ENCODE assay signal across 18 cellular contexts in genomic region chr11:64019106-64020031, GRCh38. TPM values are rescaled to one million over a fixed set of nuclear protein-coding genes. Genes with fewer than 3 reads are reported as not detected.
DNase-seq lines count a peak whose midpoint lies in the region; ATAC-seq, FAIRE-seq and TF ChIP-seq lines count a peak whose summit lies in the region.
"Had no signal": no experiment of that assay in that cellular context is flagged by ENCODE, and none has a peak within 500 bp of the region (broad histone marks: within the 10 kb centered on the region; RNA-seq: fewer than 3 reads in every experiment).

No MANE protein-coding gene starts in this region.

- H3K4me2 ChIP-seq in BLaER1, result peak overlapping the region; percentile 30

- TF ChIP-seq CTCF in pancreas (IDR thresholded peaks at IDR 0.05), result no peak
- TF ChIP-seq CTCF in mucosa of descending colon (IDR thresholded peaks at IDR 0.05), result no peak

- intact Hi-C loops in left cardiac atrium (cut with DNase I), result no loop called here
- intact Hi-C loops in pancreas (cut with DNase I), result no loop called here
- intact Hi-C loops in mucosa of descending colon (cut with DNase I, micrococcal nuclease), result no loop called here

- H3K27ac ChIP-seq in BLaER1 (no peak overlapping the region), pancreas (no peak overlapping the region)
- H3K27ac ChIP-seq: SJSA1 had no signal

- H3K4me3 ChIP-seq in BLaER1, result no peak overlapping the region
- no peak overlapping the region for H3K4me3 ChIP-seq in pancreas
- H3K4me3 ChIP-seq in mucosa of descending colon, result no peak overlapping the region
- H3K4me3 ChIP-seq: SJSA1 had no signal

- H3K9me3 ChIP-seq in BLaER1 (no peaks in the 10 kb centered on the region), pancreas (no peaks in the 10 kb centered on the region), mucosa of descending colon (no peaks in the 10 kb centered on the region)
- H3K9me3 ChIP-seq: SJSA1 had no signal

- H3K36me3 ChIP-seq in BLaER1 (no peaks in the 10 kb centered on the region), pancreas (no peaks in the 10 kb centered on the region), mucosa of descending colon (ENCODE audit: low read depth) (no peaks in the 10 kb centered on the region)
- H3K36me3 ChIP-seq: SJSA1 had no signal

- ATAC-seq in left cardiac atrium (peak; percentile 7 to 23), pancreas (peak; percentile 26 to 75 (median 54)), mucosa of descending colon (no peak)

- FAIRE-seq in pancreas (lab: Jason Lieb, UNC), result no peak

- 40 to 41% methylated on average over 26 to 27 of the region's 27 CpGs for WGBS in pancreas, 2 donors

- DNase-seq in NCI-H1092 treated with DMSO at 0.1 percent for 48 hours (lab: John Stamatoyannopoulos, UW) (peak; percentile 41), left cardiac atrium (no peak), pancreas (peak in 4 of 6 donors; percentile 51 to 86 (median 66)), GM19240 (ENCODE audit: insufficient read length, low spot score) (no peak), mucosa of descending colon (no peak), COLO829 (ENCODE audit: low spot score) (no peak)
- DNase-seq in activated effector memory CD4-positive, alpha-beta T cell treated with anti-CD3 and anti-CD28 coated beads, Interleukin-2, amount 50 U/mL, for 16 hours, result no peak
- DNase-seq: C1 segment of cervical spinal cord, COR-L47, H9, MV-4-11, NCI-H2107, NCI-H446, NCI-H774, SW 1271 had no signal

- H3K4me1 ChIP-seq in BLaER1, result peaks cover 58% of the 10 kb centered on the region
- peaks cover 4 to 9% (median 5%) of the 10 kb centered on the region in 3 donors for H3K4me1 ChIP-seq in pancreas
- H3K4me1 ChIP-seq in mucosa of descending colon (ENCODE audit: low read depth), result peaks cover 4% of the 10 kb centered on the region
- H3K4me1 ChIP-seq: SJSA1 had no signal

- no peaks in the 10 kb centered on the region for H3K27me3 ChIP-seq in BLaER1
- no peaks in the 10 kb centered on the region for H3K27me3 ChIP-seq in pancreas
- H3K27me3 ChIP-seq: SJSA1 had no signal

- no peak overlapping the region for H3K9ac ChIP-seq in BLaER1

- H4K20me1 ChIP-seq in BLaER1, result peaks cover 60% of the 10 kb centered on the region

RNA-seq across cellular contexts. Expression of gene FLRT1, which starts 16.4 kb away (rescaled TPM):
- total RNA-seq in left cardiac atrium (1 to 10 TPM; 1.3 to 1.6 TPM), pancreas (under 1 TPM; 0.04 to 0.31 (median 0.15) TPM), mucosa of descending colon (1 to 10 TPM in 1 of 3 donors, under 1 TPM in 2; 0.31 to 8.9 (median 0.38) TPM)
- polyA plus RNA-seq in pancreas, result under 1 TPM; 0.27 to 0.87 TPM
- polyA plus RNA-seq: IgD-negative memory B cell had no signal

RNA-seq across cellular contexts. Expression of gene OTUB1, which starts 33.1 kb away (rescaled TPM):
- total RNA-seq in left cardiac atrium, result 10 to 100 TPM; 44.4 to 47.8 TPM
- total RNA-seq in pancreas, result 10 to 100 TPM; 15.2 to 32.0 (median 24.4) TPM
- polyA plus RNA-seq in pancreas, result 10 to 100 TPM; 42.4 to 57.8 TPM
- total RNA-seq in mucosa of descending colon, result 10 to 100 TPM; 60.1 to 70.3 (median 64.1) TPM

RNA-seq across cellular contexts. Expression of gene COX8A, which starts 44.9 kb away (rescaled TPM):
- total RNA-seq in left cardiac atrium (100 to 1,000 TPM; 786 to 820 TPM), pancreas (100 to 1,000 TPM in 4 of 6 donors, 10 to 100 TPM in 2; 79.8 to 135 (median 118) TPM), mucosa of descending colon (100 to 1,000 TPM; 412 to 707 (median 630) TPM)
- 100 to 1,000 TPM; 351 to 441 TPM for polyA plus RNA-seq in pancreas

Comparison
In these comparisons a context has a peak if more than half of its experiments do, and no peak if none do; other contexts are left out.
1. DNase-seq: peak in NCI-H1092 treated with DMSO at 0.1 percent for 48 hours (single experiment) and pancreas (4 of 6); none in left cardiac atrium (single experiment), activated effector memory CD4-positive, alpha-beta T cell treated with anti-CD3 and anti-CD28 coated beads, Interleukin-2, amount 50 U/mL, for 16 hours (single experiment), GM19240 (single experiment), mucosa of descending colon (0 of 3) and COLO829 (single experiment).